Comparison of ENCODE assay signal across 8 cellular contexts in genomic region chr17:43900183-43900857, GRCh38. TPM values are rescaled to one million over a fixed set of nuclear protein-coding genes. Genes with fewer than 3 reads are reported as not detected.
DNase-seq lines count a peak whose midpoint lies in the region; ATAC-seq and TF ChIP-seq lines count a peak whose summit lies in the region.

No MANE protein-coding gene starts in this region.

- H3K36me3 Mint-ChIP-seq in chondrocyte (ENCODE audit: low read depth), result peaks cover 12% of the 10 kb centered on the region

- peak overlapping the region; percentile 81 for H3K4me3 Mint-ChIP-seq in chondrocyte (ENCODE audit: unreplicated experiment)

- H3K27ac Mint-ChIP-seq in chondrocyte (ENCODE audit: unreplicated experiment), result no peak overlapping the region

- H3K4me1 Mint-ChIP-seq in chondrocyte (ENCODE audit: low read depth), result peaks cover 15% of the 10 kb centered on the region

- H3K27me3 Mint-ChIP-seq in chondrocyte (ENCODE audit: low read depth), result no peaks in the 10 kb centered on the region

- ATAC-seq in HG03039 (IDR thresholded peaks at IDR 0.05; ENCODE audit: unreplicated experiment) (peak; percentile 71), HG02970 (IDR thresholded peaks at IDR 0.05; ENCODE audit: low FRiP score, unreplicated experiment) (no peak)

- no peaks in the 10 kb centered on the region for H3K9me3 Mint-ChIP-seq in chondrocyte (ENCODE audit: low read depth)

- DNase-seq in DMS 273 (lab: John Stamatoyannopoulos, UW; ENCODE audit: unreplicated experiment), result peak; percentile 97
- peak; percentile 65 for DNase-seq in NCI-H446 treated with DMSO at 0.1 percent for 48 hours (lab: John Stamatoyannopoulos, UW)
- DNase-seq in activated CD4-positive, alpha-beta T cell treated with anti-CD3 and anti-CD28 coated beads for 4 hours, result peak; percentile 75 to 78
- no peak for DNase-seq in chondrocyte (ENCODE audit: low spot score)
- DNase-seq in kidney glomerular epithelial cell (lab: John Stamatoyannopoulos, UW), result peak; percentile 75
- DNase-seq in stimulated activated CD4-positive, alpha-beta T cell treated with anti-CD3 and anti-CD28 coated beads, Interleukin-12 subunit alpha, Interleukin-12 subunit beta, amount 100 ng/mL, for 48 hours (ENCODE audit: low read depth in 2 of 3, low spot score in 1 of 3), result peak; percentile 78 to 81 (median 79)

- TF ChIP-seq CTCF in chondrocyte (IDR thresholded peaks at IDR 0.05), result no peak

RNA-seq across cellular contexts. Expression of gene MPP2, which starts 7.0 kb away (rescaled TPM):
- total RNA-seq in chondrocyte, result 7.0 to 7.8 TPM (median 7.5 TPM) in 3 replicates

RNA-seq across cellular contexts. Expression of gene PPY, which starts 42.0 kb away (rescaled TPM):
- total RNA-seq in chondrocyte, result not detected in 3 replicates

RNA-seq across cellular contexts. Expression of gene CD300LG, which starts 53.3 kb away (rescaled TPM):
- total RNA-seq in chondrocyte, result 0.15 TPM in 1 of 3 replicates, not detected in the others

RNA-seq across cellular contexts. Expression of gene PYY, which starts 53.4 kb away (rescaled TPM):
- total RNA-seq in chondrocyte, result not detected in 3 replicates
